In genomic region chr11:79375818-79376550, GRCh38 we compare ENCODE assay signal across 17 cellular contexts.
DNase-seq lines count a peak whose midpoint lies in the region; ATAC-seq, FAIRE-seq and TF ChIP-seq lines count a peak whose summit lies in the region.
"Had no signal": no experiment of that assay in that cellular context is flagged by ENCODE, and none has a peak within 500 bp of the region (broad histone marks: within the 10 kb centered on the region; RNA-seq: fewer than 3 reads in every experiment).

No MANE protein-coding gene starts in this region.

- H3K4me1 Mint-ChIP-seq in activated T-cell treated with anti-CD3 and anti-CD28 coated beads, Interleukin-2, amount 50 U/mL, for 4 hours (ENCODE audit: low read depth): no peaks in the 10 kb centered on the region

- H3K36me3 Mint-ChIP-seq in activated T-cell treated with anti-CD3 and anti-CD28 coated beads, Interleukin-2, amount 50 U/mL, for 4 hours (ENCODE audit: insufficient read depth): no peaks in the 10 kb centered on the region

- H3K4me3 ChIP-seq in epithelial cell of esophagus (ENCODE audit: low read length) (no peak overlapping the region), Peyer's patch (no peak overlapping the region)
- H3K4me3 ChIP-seq: BLaER1 had no signal

- no peak for ATAC-seq in activated T-cell treated with anti-CD3 and anti-CD28 coated beads, Interleukin-2, amount 50 U/mL, for 4 hours
- ATAC-seq in Right ventricle myocardium inferior: no peak
- ATAC-seq: HCT116 had no signal

- H3K9me3 Mint-ChIP-seq in activated T-cell treated with anti-CD3 and anti-CD28 coated beads, Interleukin-2, amount 50 U/mL, for 4 hours: no peaks in the 10 kb centered on the region

- no peaks in the 10 kb centered on the region for H3K27me3 Mint-ChIP-seq in activated T-cell treated with anti-CD3 and anti-CD28 coated beads, Interleukin-2, amount 50 U/mL, for 4 hours (ENCODE audit: low read depth)

- intact Hi-C loops in Right ventricle myocardium inferior (cut with DNase I): no loop called here

- H3K27me3 ChIP-seq in Peyer's patch: no peaks in the 10 kb centered on the region
- H3K27me3 ChIP-seq: BLaER1 had no signal

- H3K36me3 ChIP-seq in Peyer's patch: no peaks in the 10 kb centered on the region
- H3K36me3 ChIP-seq: BLaER1 had no signal

- FAIRE-seq in GM19239 (lab: Jason Lieb, UNC): no peak

- no peak overlapping the region for H3K27ac ChIP-seq in Peyer's patch
- H3K27ac ChIP-seq: BLaER1 had no signal

- no peak overlapping the region for H3K4me3 Mint-ChIP-seq in activated T-cell treated with anti-CD3 and anti-CD28 coated beads, Interleukin-2, amount 50 U/mL, for 4 hours

- DNase-seq in ELF-1 (ENCODE audit: low read depth, low spot score) (peak; percentile 82), RPMI7951 (ENCODE audit: low read depth) (peak; percentile 56), epithelial cell of esophagus (ENCODE audit: low read depth) (peak; percentile 98), iPS-NIHi11 (ENCODE audit: low spot score) (peak; percentile 51), Peyer's patch (no peak), GM19239 (ENCODE audit: insufficient read length, low spot score) (no peak), Right ventricle myocardium inferior (ENCODE audit: missing footprints) (no peak)
- no peak for DNase-seq in activated T-cell treated with anti-CD3 and anti-CD28 coated beads, Interleukin-2, amount 50 U/mL, for 4 hours
- DNase-seq: 8988T; KBM-7; NCI-H1092; NCI-H1694 treated with DMSO at 0.1 percent for 48 hours; NCI-H69; NK-92 treated with Interleukin-12 subunit alpha and Interleukin-12 subunit beta, amount 100 ng/mL, for 24 hours; SHP77 treated with DMSO at 0.1 percent for 48 hours had no signal

- TF ChIP-seq CTCF in epithelial cell of esophagus (IDR thresholded peaks at IDR 0.05; ENCODE audit: insufficient read depth, low read depth, low read length, missing control alignments) (no peak), Peyer's patch (IDR thresholded peaks at IDR 0.05) (no peak)

- H3K9me3 ChIP-seq in Peyer's patch: no peaks in the 10 kb centered on the region
- H3K9me3 ChIP-seq: BLaER1 had no signal

- no peaks in the 10 kb centered on the region for H3K4me1 ChIP-seq in Peyer's patch

- TF ChIP-seq POLR2A in Peyer's patch (IDR thresholded peaks at IDR 0.05): no peak

Comparison
In these comparisons a context has a peak if more than half of its experiments do, and no peak if none do; other contexts are left out.
1. DNase-seq: peak in ELF-1 (single experiment), RPMI7951 (single experiment), epithelial cell of esophagus (single experiment) and iPS-NIHi11 (single experiment); none in Peyer's patch (0 of 3), GM19239 (single experiment), activated T-cell treated with anti-CD3 and anti-CD28 coated beads, Interleukin-2, amount 50 U/mL, for 4 hours (single experiment) and Right ventricle myocardium inferior (single experiment).